In the genomic region with DNA sequence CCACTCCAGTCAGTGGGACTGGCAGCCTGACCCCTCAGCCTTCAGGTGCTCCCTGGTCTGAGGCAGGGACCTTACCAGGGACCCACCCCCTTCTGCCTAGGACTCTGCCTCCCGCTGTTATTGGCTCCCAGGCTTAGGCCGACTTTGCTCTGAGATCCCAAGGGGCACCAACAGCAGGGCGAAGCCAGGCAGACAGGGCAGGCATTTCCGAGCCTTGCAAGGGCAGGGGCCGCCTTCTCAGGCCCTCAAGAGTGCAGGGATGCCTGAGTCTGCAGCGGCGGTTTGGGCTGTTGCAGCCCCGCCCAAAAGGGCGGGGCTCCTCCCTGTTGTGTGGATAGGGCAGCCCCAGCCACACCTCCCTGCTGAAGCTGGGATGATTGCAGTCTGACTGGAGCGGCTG, we compare ENCODE assay signal across 1 cellular context.
TF ChIP-seq lines count a peak whose summit lies in the region.

No MANE protein-coding gene starts in this region.

TF ChIP-seq in HepG2, 621 proteins besides CTCF, POLR2A, EP300 and RAD21 (continued from another document):
- TF ChIP-seq, protein P1, sequence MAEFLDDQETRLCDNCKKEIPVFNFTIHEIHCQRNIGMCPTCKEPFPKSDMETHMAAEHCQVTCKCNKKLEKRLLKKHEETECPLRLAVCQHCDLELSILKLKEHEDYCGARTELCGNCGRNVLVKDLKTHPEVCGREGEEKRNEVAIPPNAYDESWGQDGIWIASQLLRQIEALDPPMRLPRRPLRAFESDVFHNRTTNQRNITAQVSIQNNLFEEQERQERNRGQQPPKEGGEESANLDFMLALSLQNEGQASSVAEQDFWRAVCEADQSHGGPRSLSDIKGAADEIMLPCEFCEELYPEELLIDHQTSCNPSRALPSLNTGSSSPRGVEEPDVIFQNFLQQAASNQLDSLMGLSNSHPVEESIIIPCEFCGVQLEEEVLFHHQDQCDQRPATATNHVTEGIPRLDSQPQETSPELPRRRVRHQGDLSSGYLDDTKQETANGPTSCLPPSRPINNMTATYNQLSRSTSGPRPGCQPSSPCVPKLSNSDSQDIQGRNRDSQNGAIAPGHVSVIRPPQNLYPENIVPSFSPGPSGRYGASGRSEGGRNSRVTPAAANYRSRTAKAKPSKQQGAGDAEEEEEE (CRISPR knock-in tag; IDR thresholded peaks at IDR 0.05; ENCODE audit: borderline replicate concordance) = no peak
